7 cellular contexts compared by ENCODE assay signal in the genomic region with DNA sequence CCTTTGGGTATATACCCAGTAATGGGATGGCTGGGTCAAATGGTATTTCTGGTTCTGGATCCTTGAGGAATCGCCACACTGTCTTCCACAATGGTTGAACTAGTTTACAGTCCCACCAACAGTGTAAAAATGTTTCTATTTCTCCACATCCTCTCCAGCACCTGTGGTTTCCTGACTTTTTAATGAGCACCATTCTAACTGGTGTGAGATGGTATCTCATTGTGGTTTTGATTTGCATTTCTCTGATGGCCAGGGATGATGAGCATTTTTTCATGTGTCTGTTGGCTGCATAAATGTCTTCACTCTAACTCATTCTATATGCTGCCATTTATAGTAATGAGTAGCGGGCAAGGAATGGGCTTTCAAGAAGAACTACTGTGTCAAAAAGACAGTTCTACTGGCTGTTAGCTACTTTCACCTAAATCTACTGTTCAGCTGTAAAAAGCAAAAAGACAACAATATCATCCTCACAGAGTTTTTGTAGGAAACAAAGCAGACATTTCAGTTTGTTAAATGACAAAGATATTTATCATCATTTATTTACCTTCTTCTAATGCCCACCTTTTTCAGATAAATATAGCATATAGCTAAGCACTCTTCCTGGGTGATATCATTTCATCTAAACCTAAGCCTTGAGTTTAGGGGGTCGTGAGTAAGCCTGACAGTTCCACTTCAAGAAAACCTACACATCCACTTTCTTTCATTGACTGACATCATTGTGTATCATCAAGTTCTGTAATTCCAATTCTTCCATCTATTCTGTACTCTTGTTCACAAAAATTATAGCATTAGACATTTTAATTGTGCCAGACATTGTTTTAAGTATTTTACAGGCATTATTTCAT.
DNase-seq lines count a peak whose midpoint lies in the region; ATAC-seq, FAIRE-seq and TF ChIP-seq lines count a peak whose summit lies in the region.
"Not testable (repeated sequence)": the region's sequence is repeated elsewhere in the genome, so short reads cannot be mapped to it uniquely, and the experiment has no call there.

No MANE protein-coding gene starts in this region.

- not testable (repeated sequence) for H3K36me3 ChIP-seq in CD8-positive, alpha-beta T cell (ENCODE audit: insufficient read depth, low read length); PC-3 (ENCODE audit: low read depth, low read length); astrocyte (ENCODE audit: insufficient read depth, low read length)

- not testable (repeated sequence) for H2AFZ ChIP-seq in PC-3 (ENCODE audit: low read length); astrocyte (ENCODE audit: low read depth, low read length)

- H3K4me3 ChIP-seq in CD8-positive, alpha-beta T cell (ENCODE audit: low read depth, low read length); PC-3 (ENCODE audit: low read length); astrocyte (ENCODE audit: insufficient read depth, low read depth, low read length): not testable (repeated sequence)
- peak overlapping the region; percentile 19 for H3K4me3 ChIP-seq in Jurkat, Clone E6-1 (ENCODE audit: low read length)

- H3K4me2 ChIP-seq in PC-3 (ENCODE audit: low read length): peak overlapping the region; percentile 6; the same call in 1 of the 2 replicates
- H3K4me2 ChIP-seq in astrocyte (ENCODE audit: low read length): not testable (repeated sequence)

- not testable (repeated sequence) for H3K9me2 ChIP-seq in PC-3 (replicated peaks; ENCODE audit: low read length)

- H3K27ac ChIP-seq in CD8-positive, alpha-beta T cell (ENCODE audit: low read depth, low read length); astrocyte (ENCODE audit: low read depth, low read length): not testable (repeated sequence)
- peak overlapping the region; percentile 53 for H3K27ac ChIP-seq in PC-3 (ENCODE audit: low read length)

- intact Hi-C loops in CD8-positive, alpha-beta T cell (cut with DNase I, micrococcal nuclease): loop anchor here (1.0 to 10.0 kb wide), 4 partner anchors 11 to 743 kb away; partner anchors contain the start of gene TANK (in 1 of the 2)
- intact Hi-C loops in PC-3 (cut with micrococcal nuclease): not testable (repeated sequence)

- FAIRE-seq in astrocyte (lab: Jason Lieb, UNC): not testable (repeated sequence)

- peak; percentile 35 for ATAC-seq in CD8-positive, alpha-beta T cell
- ATAC-seq in PC-3: not testable (repeated sequence)
- peak; percentile 19 for ATAC-seq in activated T-helper 17 cell treated with anti-CD3 and anti-CD28 coated beads, Interleukin-2, amount 50 U/mL, for 72 hours (replicated peaks)
- peak; percentile 65 to 66 for ATAC-seq in natural killer cell treated with Interleukin-12 subunit alpha and Interleukin-12 subunit beta and Interleukin-15 and Interleukin-18, amount 100 ng/mL, for 72 hours

- not testable (repeated sequence) for H3K9ac ChIP-seq in PC-3 (ENCODE audit: low read length); astrocyte (ENCODE audit: low read length)

- DNase-seq in CD8-positive, alpha-beta T cell; natural killer cell treated with Interleukin-12 subunit alpha and Interleukin-12 subunit beta and Interleukin-15 and Interleukin-18, amount 100 ng/mL, for 72 hours (ENCODE audit: low spot score): not testable (repeated sequence)
- DNase-seq in Jurkat, Clone E6-1 (ENCODE audit: low read depth, low spot score): peak; percentile 76
- DNase-seq in PC-3 (peak; percentile 47), astrocyte (ENCODE audit: low read depth) (peak; percentile 66)
- DNase-seq in activated CD4-positive, alpha-beta T cell treated with anti-CD3 and anti-CD28 coated beads, Interleukin-2, amount 10 ng/mL, durations not matched to agents 7 days and 5 days: peak; percentile 31

- H3K4me1 Mint-ChIP-seq in CD8-positive, alpha-beta T cell (ENCODE audit: low read depth): peaks cover 71% of the 10 kb centered on the region
- H3K4me1 Mint-ChIP-seq in activated CD4-positive, alpha-beta T cell treated with anti-CD3 and anti-CD28 coated beads, Interleukin-2, amount 10 ng/mL, durations not matched to agents 7 days and 5 days: peaks cover 74% of the 10 kb centered on the region
- peaks cover 48% of the 10 kb centered on the region for H3K4me1 Mint-ChIP-seq in activated T-helper 17 cell treated with anti-CD3 and anti-CD28 coated beads, Interleukin-2, amount 50 U/mL, for 72 hours
- H3K4me1 Mint-ChIP-seq in astrocyte (ENCODE audit: low read depth, unreplicated experiment): peaks cover 65% of the 10 kb centered on the region
- H3K4me1 Mint-ChIP-seq in natural killer cell treated with Interleukin-12 subunit alpha and Interleukin-12 subunit beta and Interleukin-15 and Interleukin-18, amount 100 ng/mL, for 72 hours (ENCODE audit: low read depth in 2 of 2): peaks cover 52 to 58% of the 10 kb centered on the region in 2 donors

- not testable (repeated sequence) for TF ChIP-seq CTCF in CD8-positive, alpha-beta T cell (IDR thresholded peaks at IDR 0.05); PC-3 (conservative IDR thresholded peaks at IDR 0.05; ENCODE audit: low read depth, low read length); astrocyte (IDR thresholded peaks at IDR 0.05; ENCODE audit: insufficient read depth, low read depth, low read length)

- peak overlapping the region; percentile 47 for H3K4me3 Mint-ChIP-seq in CD8-positive, alpha-beta T cell
- H3K4me3 Mint-ChIP-seq in activated CD4-positive, alpha-beta T cell treated with anti-CD3 and anti-CD28 coated beads, Interleukin-2, amount 10 ng/mL, durations not matched to agents 7 days and 5 days: peak overlapping the region; percentile 49
- peak overlapping the region; percentile 35 for H3K4me3 Mint-ChIP-seq in activated T-helper 17 cell treated with anti-CD3 and anti-CD28 coated beads, Interleukin-2, amount 50 U/mL, for 72 hours
- H3K4me3 Mint-ChIP-seq in astrocyte (ENCODE audit: unreplicated experiment): peak overlapping the region; percentile 1
- peak overlapping the region; percentile 53 for H3K4me3 Mint-ChIP-seq in natural killer cell treated with Interleukin-12 subunit alpha and Interleukin-12 subunit beta and Interleukin-15 and Interleukin-18, amount 100 ng/mL, for 72 hours

- peaks cover 11% of the 10 kb centered on the region for H3F3A ChIP-seq in PC-3 (ENCODE audit: low read length, unreplicated experiment)

- not testable (repeated sequence) for H3K9me3 ChIP-seq in CD8-positive, alpha-beta T cell (ENCODE audit: low read length); PC-3 (ENCODE audit: low read length); astrocyte (ENCODE audit: insufficient read depth, low read depth, low read length)

- H3K27me3 ChIP-seq in CD8-positive, alpha-beta T cell (ENCODE audit: insufficient read depth, low read length); PC-3 (ENCODE audit: low read length); astrocyte (ENCODE audit: insufficient read depth, low read length): not testable (repeated sequence)

- not testable (repeated sequence) for H3K27me3 Mint-ChIP-seq in CD8-positive, alpha-beta T cell (ENCODE audit: low read depth); activated CD4-positive, alpha-beta T cell treated with anti-CD3 and anti-CD28 coated beads, Interleukin-2, amount 10 ng/mL, durations not matched to agents 7 days and 5 days; activated T-helper 17 cell treated with anti-CD3 and anti-CD28 coated beads, Interleukin-2, amount 50 U/mL, for 72 hours; astrocyte (ENCODE audit: low read depth, unreplicated experiment); natural killer cell treated with Interleukin-12 subunit alpha and Interleukin-12 subunit beta and Interleukin-15 and Interleukin-18, amount 100 ng/mL, for 72 hours

- BruUV-seq in PC-3 (replicated peaks; lab: Mats Ljungman, UMichigan): not testable (repeated sequence)

- CTCF ChIA-PET in CD8-positive, alpha-beta T cell (lab: Charles Lee): interaction anchor here (1.0 kb wide), 1 partner anchor 68 kb away, joined by 3 read pairs; no protein-coding TSS in a partner anchor
- CTCF ChIA-PET in PC-3 (lab: Charles Lee): not testable (repeated sequence)
- CTCF ChIA-PET in activated CD4-positive, alpha-beta T cell treated with anti-CD3 and anti-CD28 coated beads, Interleukin-2, amount 10 ng/mL, durations not matched to agents 7 days and 5 days (lab: Charles Lee): interaction anchor here (0.8 to 1.4 kb wide), 3 partner anchors 8 to 94 kb away, joined by 3 read pairs; no protein-coding TSS in a partner anchor

- peaks cover 32% of the 10 kb centered on the region for H3K4me1 ChIP-seq in CD8-positive, alpha-beta T cell (ENCODE audit: insufficient read depth, low read length)
- peaks cover 56% of the 10 kb centered on the region for H3K4me1 ChIP-seq in PC-3 (ENCODE audit: insufficient read depth, low read length)
- H3K4me1 ChIP-seq in astrocyte (ENCODE audit: insufficient read depth, low read length): peaks cover 32% of the 10 kb centered on the region

- H3K9me3 Mint-ChIP-seq in CD8-positive, alpha-beta T cell; activated T-helper 17 cell treated with anti-CD3 and anti-CD28 coated beads, Interleukin-2, amount 50 U/mL, for 72 hours; astrocyte (ENCODE audit: unreplicated experiment); natural killer cell treated with Interleukin-12 subunit alpha and Interleukin-12 subunit beta and Interleukin-15 and Interleukin-18, amount 100 ng/mL, for 72 hours: not testable (repeated sequence)
- peaks cover 15% of the 10 kb centered on the region for H3K9me3 Mint-ChIP-seq in activated CD4-positive, alpha-beta T cell treated with anti-CD3 and anti-CD28 coated beads, Interleukin-2, amount 10 ng/mL, durations not matched to agents 7 days and 5 days

- POLR2A ChIA-PET in CD8-positive, alpha-beta T cell (lab: Charles Lee): interaction anchor here (0.7 kb wide), 1 partner anchor 17 kb away, joined by 3 read pairs; no protein-coding TSS in a partner anchor
- POLR2A ChIA-PET in PC-3 (lab: Charles Lee; ENCODE audit: unreplicated experiment); activated CD4-positive, alpha-beta T cell treated with anti-CD3 and anti-CD28 coated beads, Interleukin-2, amount 10 ng/mL, durations not matched to agents 7 days and 5 days (lab: Charles Lee): not testable (repeated sequence)

- peak overlapping the region; percentile 47 for H3K27ac Mint-ChIP-seq in CD8-positive, alpha-beta T cell
- H3K27ac Mint-ChIP-seq in activated CD4-positive, alpha-beta T cell treated with anti-CD3 and anti-CD28 coated beads, Interleukin-2, amount 10 ng/mL, durations not matched to agents 7 days and 5 days: peak overlapping the region; percentile 72
- H3K27ac Mint-ChIP-seq in activated T-helper 17 cell treated with anti-CD3 and anti-CD28 coated beads, Interleukin-2, amount 50 U/mL, for 72 hours: peak overlapping the region; percentile 60
- peak overlapping the region; percentile 63 for H3K27ac Mint-ChIP-seq in astrocyte (ENCODE audit: unreplicated experiment)
- peak overlapping the region; percentile 69 to 73 for H3K27ac Mint-ChIP-seq in natural killer cell treated with Interleukin-12 subunit alpha and Interleukin-12 subunit beta and Interleukin-15 and Interleukin-18, amount 100 ng/mL, for 72 hours

- H3K79me2 ChIP-seq in PC-3 (ENCODE audit: low read length) (peaks cover 28% of the 10 kb centered on the region), astrocyte (ENCODE audit: insufficient read depth, low read length) (peaks cover 10% of the 10 kb centered on the region)

- H4K20me1 ChIP-seq in PC-3 (ENCODE audit: low read length); astrocyte (ENCODE audit: insufficient read depth, low read length): not testable (repeated sequence)

- not testable (repeated sequence) for H3K36me3 Mint-ChIP-seq in CD8-positive, alpha-beta T cell; astrocyte (ENCODE audit: low read depth, unreplicated experiment)
- peaks cover 47% of the 10 kb centered on the region for H3K36me3 Mint-ChIP-seq in activated CD4-positive, alpha-beta T cell treated with anti-CD3 and anti-CD28 coated beads, Interleukin-2, amount 10 ng/mL, durations not matched to agents 7 days and 5 days (ENCODE audit: low read depth)
- peaks cover 11% of the 10 kb centered on the region for H3K36me3 Mint-ChIP-seq in activated T-helper 17 cell treated with anti-CD3 and anti-CD28 coated beads, Interleukin-2, amount 50 U/mL, for 72 hours (ENCODE audit: low read depth)
- H3K36me3 Mint-ChIP-seq in natural killer cell treated with Interleukin-12 subunit alpha and Interleukin-12 subunit beta and Interleukin-15 and Interleukin-18, amount 100 ng/mL, for 72 hours: peaks cover 10% of the 10 kb centered on the region

Comparison
In these comparisons a context has a peak if more than half of its experiments do, and no peak if none do; other contexts are left out.
1. H3K4me3 Mint-ChIP-seq: peak in every context shown above with its lines; median percentile 53 in natural killer cell treated with Interleukin-12 subunit alpha and Interleukin-12 subunit beta and Interleukin-15 and Interleukin-18, amount 100 ng/mL, for 72 hours; 49 in activated CD4-positive, alpha-beta T cell treated with anti-CD3 and anti-CD28 coated beads, Interleukin-2, amount 10 ng/mL, durations not matched to agents 7 days and 5 days; 47 in CD8-positive, alpha-beta T cell; 35 in activated T-helper 17 cell treated with anti-CD3 and anti-CD28 coated beads, Interleukin-2, amount 50 U/mL, for 72 hours; 1 in astrocyte.